ENCODE assay signal across 35 cellular contexts in genomic region chr11:134645576-134645975, GRCh38.
"Had no signal": no experiment of that assay in that cellular context is flagged by ENCODE, and none has a peak within 500 bp of the region (broad histone marks: within the 10 kb centered on the region; RNA-seq: fewer than 3 reads in every experiment).

No MANE protein-coding gene starts in this region.

- DNase-seq: activated CD4-positive, alpha-beta memory T cell treated with anti-CD3 and anti-CD28 coated beads, Interleukin-2, amount 10 ng/mL, durations not matched to agents 7 days and 5 days; activated CD4-positive, alpha-beta T cell treated with anti-CD3 and anti-CD28 coated beads for 1 hour; activated CD4-positive, alpha-beta T cell treated with anti-CD3 and anti-CD28 coated beads for 48 hours; activated CD4-positive, CD25-positive, alpha-beta regulatory T cell; activated CD8-positive, alpha-beta memory T cell treated with anti-CD3 and anti-CD28 coated beads for 24 hours; activated CD8-positive, alpha-beta memory T cell treated with anti-CD3 and anti-CD28 coated beads, Interleukin-2, amount 10 ng/mL, durations not matched to agents 7 days and 5 days; activated CD8-positive, alpha-beta memory T cell treated with anti-CD3 and anti-CD28 coated beads, Interleukin-2, amount 50 U/mL, for 48 hours; activated effector memory CD4-positive, alpha-beta T cell treated with Interleukin-2 at 50 U/mL for 16 hours; activated naive CD4-positive, alpha-beta T cell treated with anti-CD3 and anti-CD28 coated beads, Interleukin-2, amount 10 ng/mL, durations not matched to agents 7 days and 5 days; activated naive CD8-positive, alpha-beta T cell treated with anti-CD3 and anti-CD28 coated beads, Interleukin-2, amount 50 U/mL, for 24 hours; activated T-cell treated with anti-CD3 and anti-CD28 coated beads, Interleukin-2, amount 50 U/mL, for 48 hours; anterior cingulate cortex; brain microvascular endothelial cell; Karpas-422; KBM-7; NCI-H1105; NCI-H1436; NCI-H1694; NCI-H2029 treated with DMSO at 0.1 percent for 48 hours; NCI-H2107; NCI-H2171; NCI-H510A; NCI-H526; NCI-H748 treated with DMSO at 0.1 percent for 48 hours; NK-92 treated with Interleukin-12 subunit alpha and Interleukin-12 subunit beta, amount 100 ng/mL, for 24 hours; PC-9; SIG-M5; SW 1271; T-helper 1 cell; T-helper 2 cell; T-helper 9 cell; WERI-Rb-1 had no signal

- H3K27ac ChIP-seq: brain microvascular endothelial cell, cardiac muscle cell, PC-9, RWPE1, WERI-Rb-1 had no signal

- ATAC-seq: activated CD8-positive, alpha-beta memory T cell treated with anti-CD3 and anti-CD28 coated beads, Interleukin-2, amount 10 ng/mL, durations not matched to agents 7 days and 5 days; activated naive CD8-positive, alpha-beta T cell treated with anti-CD3 and anti-CD28 coated beads, Interleukin-2, amount 50 U/mL, for 24 hours had no signal

- H3K27me3 ChIP-seq: brain microvascular endothelial cell had no signal

- H3K4me1 Mint-ChIP-seq: activated CD4-positive, alpha-beta memory T cell treated with anti-CD3 and anti-CD28 coated beads, Interleukin-2, amount 10 ng/mL, durations not matched to agents 7 days and 5 days; activated CD8-positive, alpha-beta memory T cell treated with anti-CD3 and anti-CD28 coated beads, Interleukin-2, amount 10 ng/mL, durations not matched to agents 7 days and 5 days; activated naive CD4-positive, alpha-beta T cell treated with anti-CD3 and anti-CD28 coated beads, Interleukin-2, amount 10 ng/mL, durations not matched to agents 7 days and 5 days; activated naive CD8-positive, alpha-beta T cell treated with anti-CD3 and anti-CD28 coated beads, Interleukin-2, amount 50 U/mL, for 24 hours had no signal

- H3K9me3 Mint-ChIP-seq: activated CD4-positive, alpha-beta memory T cell treated with anti-CD3 and anti-CD28 coated beads, Interleukin-2, amount 10 ng/mL, durations not matched to agents 7 days and 5 days; activated naive CD4-positive, alpha-beta T cell treated with anti-CD3 and anti-CD28 coated beads, Interleukin-2, amount 10 ng/mL, durations not matched to agents 7 days and 5 days; activated naive CD8-positive, alpha-beta T cell treated with anti-CD3 and anti-CD28 coated beads, Interleukin-2, amount 50 U/mL, for 24 hours had no signal

- H3K36me3 ChIP-seq: brain microvascular endothelial cell, cardiac muscle cell, WERI-Rb-1 had no signal

- H3K27me3 Mint-ChIP-seq: activated naive CD8-positive, alpha-beta T cell had no signal

- H3K36me3 Mint-ChIP-seq: activated CD8-positive, alpha-beta memory T cell treated with anti-CD3 and anti-CD28 coated beads, Interleukin-2, amount 10 ng/mL, durations not matched to agents 7 days and 5 days; activated naive CD4-positive, alpha-beta T cell treated with anti-CD3 and anti-CD28 coated beads, Interleukin-2, amount 10 ng/mL, durations not matched to agents 7 days and 5 days; activated naive CD8-positive, alpha-beta T cell had no signal

- H3K4me3 ChIP-seq: cardiac muscle cell, PC-9 had no signal

- H3K4me3 Mint-ChIP-seq: activated CD4-positive, alpha-beta memory T cell treated with anti-CD3 and anti-CD28 coated beads, Interleukin-2, amount 10 ng/mL, durations not matched to agents 7 days and 5 days; activated CD8-positive, alpha-beta memory T cell treated with anti-CD3 and anti-CD28 coated beads, Interleukin-2, amount 10 ng/mL, durations not matched to agents 7 days and 5 days; activated naive CD4-positive, alpha-beta T cell treated with anti-CD3 and anti-CD28 coated beads, Interleukin-2, amount 10 ng/mL, durations not matched to agents 7 days and 5 days; activated naive CD8-positive, alpha-beta T cell; activated naive CD8-positive, alpha-beta T cell treated with anti-CD3 and anti-CD28 coated beads, Interleukin-2, amount 50 U/mL, for 24 hours had no signal

- H3K27ac Mint-ChIP-seq: activated CD4-positive, alpha-beta memory T cell treated with anti-CD3 and anti-CD28 coated beads, Interleukin-2, amount 10 ng/mL, durations not matched to agents 7 days and 5 days; activated CD8-positive, alpha-beta memory T cell treated with anti-CD3 and anti-CD28 coated beads, Interleukin-2, amount 10 ng/mL, durations not matched to agents 7 days and 5 days; activated naive CD4-positive, alpha-beta T cell treated with anti-CD3 and anti-CD28 coated beads, Interleukin-2, amount 10 ng/mL, durations not matched to agents 7 days and 5 days; activated naive CD8-positive, alpha-beta T cell; activated naive CD8-positive, alpha-beta T cell treated with anti-CD3 and anti-CD28 coated beads, Interleukin-2, amount 50 U/mL, for 24 hours had no signal
